ENCODE assay signal across 27 cellular contexts in the genomic region with DNA sequence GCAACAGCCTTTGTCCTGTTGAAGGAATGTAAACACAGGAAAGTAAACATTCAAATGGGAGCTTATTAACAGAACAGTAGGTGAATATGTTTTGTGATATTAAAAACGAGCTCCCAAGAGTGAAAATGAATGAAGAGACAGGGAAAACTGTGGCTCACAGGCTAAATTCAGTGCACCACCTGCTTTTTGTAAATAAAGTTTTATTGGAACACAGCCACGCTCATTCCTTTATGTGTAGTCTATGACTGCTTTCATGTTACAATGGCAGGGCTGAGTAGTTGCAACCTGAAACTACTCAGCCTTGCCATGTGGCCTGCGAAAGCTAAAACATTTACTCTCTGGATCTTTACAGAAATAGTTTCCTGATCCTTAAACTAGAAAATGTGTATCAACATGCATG.
DNase-seq lines count a peak whose midpoint lies in the region; ATAC-seq and TF ChIP-seq lines count a peak whose summit lies in the region.
"Had no signal": no experiment of that assay in that cellular context is flagged by ENCODE, and none has a peak within 500 bp of the region (broad histone marks: within the 10 kb centered on the region; RNA-seq: fewer than 3 reads in every experiment).

No MANE protein-coding gene starts in this region.

- peaks cover 0 to 34% of the 10 kb centered on the region in 2 donors for H3K27me3 ChIP-seq in left lung
- H3K27me3 ChIP-seq: body of pancreas, Peyer's patch had no signal

- H3K4me1 ChIP-seq in left lung, result no peaks in the 10 kb centered on the region
- H3K4me1 ChIP-seq: body of pancreas, parathyroid adenoma, Peyer's patch, upper lobe of right lung had no signal

- no peak overlapping the region for H3K4me3 Mint-ChIP-seq in activated naive CD8-positive, alpha-beta T cell treated with anti-CD3 and anti-CD28 coated beads, Interleukin-2, amount 50 U/mL, for 24 hours
- H3K4me3 Mint-ChIP-seq: activated CD8-positive, alpha-beta T cell treated with anti-CD3 and anti-CD28 coated beads for 36 hours; activated naive CD4-positive, alpha-beta T cell treated with anti-CD3 and anti-CD28 coated beads for 36 hours; central memory CD8-positive, alpha-beta T cell; dendritic cell treated with granulocyte-macrophage colony-stimulating factor and Interleukin-4, amounts not matched to agents 40 ng/mL and 50 ng/mL, for 4 days; endodermal cell had no signal

- ATAC-seq in left lung (peak; percentile 49), GM19395 (IDR thresholded peaks at IDR 0.05; ENCODE audit: unreplicated experiment) (no peak)
- no peak for ATAC-seq in activated naive CD8-positive, alpha-beta T cell treated with anti-CD3 and anti-CD28 coated beads, Interleukin-2, amount 50 U/mL, for 24 hours
- ATAC-seq: activated CD8-positive, alpha-beta T cell treated with anti-CD3 and anti-CD28 coated beads for 36 hours; body of pancreas; esophagus mucosa; upper lobe of right lung had no signal

- peak; percentile 39 for DNase-seq in NCI-H1436 treated with DMSO at 0.1 percent for 48 hours (lab: John Stamatoyannopoulos, UW)
- no peak for DNase-seq in NCI-H1436 (lab: John Stamatoyannopoulos, UW)
- DNase-seq in NAMALWA (ENCODE audit: low spot score), result peak; percentile 3
- peak; percentile 19 for DNase-seq in NCI-H2196 treated with DMSO at 0.1 percent for 48 hours (lab: John Stamatoyannopoulos, UW; ENCODE audit: unreplicated experiment)
- DNase-seq in left lung, result no peak
- no peak for DNase-seq in HuH-7 (ENCODE audit: low spot score)
- DNase-seq in activated naive CD8-positive, alpha-beta T cell treated with anti-CD3 and anti-CD28 coated beads, Interleukin-2, amount 50 U/mL, for 24 hours, result no peak
- DNase-seq: activated CD4-positive, alpha-beta T cell treated with anti-CD3 and anti-CD28 coated beads for 1 hour; activated CD8-positive, alpha-beta memory T cell treated with anti-CD3 and anti-CD28 coated beads, Interleukin-2, amount 50 U/mL, for 48 hours; activated CD8-positive, alpha-beta T cell treated with anti-CD3 and anti-CD28 coated beads for 36 hours; activated naive CD4-positive, alpha-beta T cell treated with anti-CD3 and anti-CD28 coated beads for 36 hours; body of pancreas; endodermal cell; KBM-7; NCI-H187; NCI-H524; Peyer's patch; retina; SIG-M5; small intestine; stimulated activated naive CD4-positive, alpha-beta T cell treated with Interleukin-2 at 50 U/mL for 16 hours; upper lobe of right lung had no signal

- intact Hi-C loops in left lung (cut with DNase I), result no loop called here

- no peaks in the 10 kb centered on the region for H3K4me1 Mint-ChIP-seq in activated naive CD8-positive, alpha-beta T cell treated with anti-CD3 and anti-CD28 coated beads, Interleukin-2, amount 50 U/mL, for 24 hours
- H3K4me1 Mint-ChIP-seq: central memory CD8-positive, alpha-beta T cell; endodermal cell had no signal

- H3K36me3 Mint-ChIP-seq in activated naive CD8-positive, alpha-beta T cell treated with anti-CD3 and anti-CD28 coated beads, Interleukin-2, amount 50 U/mL, for 24 hours (ENCODE audit: low read depth), result no peaks in the 10 kb centered on the region

- no peak overlapping the region for H3K4me3 ChIP-seq in left lung
- H3K4me3 ChIP-seq: body of pancreas, Peyer's patch, upper lobe of right lung had no signal

- no peak overlapping the region for H3K27ac ChIP-seq in left lung
- H3K27ac ChIP-seq: body of pancreas, parathyroid adenoma, Peyer's patch, upper lobe of right lung had no signal

- H3K9me3 ChIP-seq in left lung, result no peaks in the 10 kb centered on the region
- H3K9me3 ChIP-seq: body of pancreas, Peyer's patch, upper lobe of right lung had no signal

- peaks cover 5% of the 10 kb centered on the region for H3K27me3 Mint-ChIP-seq in activated naive CD8-positive, alpha-beta T cell treated with anti-CD3 and anti-CD28 coated beads, Interleukin-2, amount 50 U/mL, for 24 hours

- no peaks in the 10 kb centered on the region for H3K36me3 ChIP-seq in left lung
- H3K36me3 ChIP-seq: Peyer's patch, upper lobe of right lung had no signal

- H3K9me3 Mint-ChIP-seq in activated naive CD8-positive, alpha-beta T cell treated with anti-CD3 and anti-CD28 coated beads, Interleukin-2, amount 50 U/mL, for 24 hours, result no peaks in the 10 kb centered on the region
- H3K9me3 Mint-ChIP-seq: activated CD8-positive, alpha-beta T cell treated with anti-CD3 and anti-CD28 coated beads for 36 hours; activated naive CD4-positive, alpha-beta T cell treated with anti-CD3 and anti-CD28 coated beads for 36 hours; central memory CD8-positive, alpha-beta T cell; dendritic cell treated with granulocyte-macrophage colony-stimulating factor and Interleukin-4, amounts not matched to agents 40 ng/mL and 50 ng/mL, for 4 days; endodermal cell had no signal

- TF ChIP-seq CTCF in left lung (IDR thresholded peaks at IDR 0.05), result no peak

- H3K27ac Mint-ChIP-seq in activated naive CD8-positive, alpha-beta T cell treated with anti-CD3 and anti-CD28 coated beads, Interleukin-2, amount 50 U/mL, for 24 hours, result no peak overlapping the region
- H3K27ac Mint-ChIP-seq: activated CD8-positive, alpha-beta T cell treated with anti-CD3 and anti-CD28 coated beads for 36 hours; activated naive CD4-positive, alpha-beta T cell treated with anti-CD3 and anti-CD28 coated beads for 36 hours; dendritic cell treated with granulocyte-macrophage colony-stimulating factor and Interleukin-4, amounts not matched to agents 40 ng/mL and 50 ng/mL, for 4 days; endodermal cell had no signal

Comparison
In these comparisons a context has a peak if more than half of its experiments do, and no peak if none do; other contexts are left out.
1. DNase-seq: peak in NCI-H1436 treated with DMSO at 0.1 percent for 48 hours (single experiment), NAMALWA (single experiment) and NCI-H2196 treated with DMSO at 0.1 percent for 48 hours (single experiment); none in NCI-H1436 (single experiment), left lung (0 of 2), HuH-7 (single experiment) and activated naive CD8-positive, alpha-beta T cell treated with anti-CD3 and anti-CD28 coated beads, Interleukin-2, amount 50 U/mL, for 24 hours (single experiment).